1 cellular context compared by ENCODE assay signal in the genomic region with DNA sequence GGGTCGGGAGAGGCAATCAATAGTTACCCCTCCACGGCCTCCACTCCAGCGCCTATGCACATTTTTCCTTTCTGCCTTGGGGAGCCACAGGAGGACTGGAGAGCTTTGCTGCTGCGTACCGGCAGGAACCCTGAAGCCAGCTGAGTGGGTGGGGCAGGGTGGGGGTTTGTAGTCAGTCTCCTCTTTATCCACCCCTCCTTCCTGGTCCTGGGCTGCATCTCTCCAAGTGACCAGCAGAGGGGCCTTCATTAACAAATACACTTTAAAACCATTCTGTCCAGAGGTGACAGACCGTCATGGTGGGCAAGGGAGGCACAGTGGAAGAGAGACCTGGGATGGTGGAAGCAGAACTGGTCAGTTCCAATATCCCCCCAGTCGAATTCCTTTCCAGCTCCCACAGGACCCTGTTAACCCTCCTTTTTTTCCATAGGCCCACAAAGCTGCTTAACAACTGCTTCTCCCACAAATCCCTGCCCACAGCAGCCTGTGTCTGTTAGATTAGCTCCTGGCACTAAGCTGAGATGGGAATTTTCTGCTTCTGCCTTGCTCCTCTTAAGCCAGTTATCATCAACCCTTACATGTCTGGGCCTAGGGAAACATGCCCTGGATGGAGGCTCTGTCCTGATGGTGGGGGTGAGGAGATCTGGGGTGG.
TF ChIP-seq lines count a peak whose summit lies in the region.

No MANE protein-coding gene starts in this region.

TF ChIP-seq in HCT116, 20 proteins besides CTCF, POLR2A, EP300 and RAD21 (continued from another document):
- TF ChIP-seq, protein P1, sequence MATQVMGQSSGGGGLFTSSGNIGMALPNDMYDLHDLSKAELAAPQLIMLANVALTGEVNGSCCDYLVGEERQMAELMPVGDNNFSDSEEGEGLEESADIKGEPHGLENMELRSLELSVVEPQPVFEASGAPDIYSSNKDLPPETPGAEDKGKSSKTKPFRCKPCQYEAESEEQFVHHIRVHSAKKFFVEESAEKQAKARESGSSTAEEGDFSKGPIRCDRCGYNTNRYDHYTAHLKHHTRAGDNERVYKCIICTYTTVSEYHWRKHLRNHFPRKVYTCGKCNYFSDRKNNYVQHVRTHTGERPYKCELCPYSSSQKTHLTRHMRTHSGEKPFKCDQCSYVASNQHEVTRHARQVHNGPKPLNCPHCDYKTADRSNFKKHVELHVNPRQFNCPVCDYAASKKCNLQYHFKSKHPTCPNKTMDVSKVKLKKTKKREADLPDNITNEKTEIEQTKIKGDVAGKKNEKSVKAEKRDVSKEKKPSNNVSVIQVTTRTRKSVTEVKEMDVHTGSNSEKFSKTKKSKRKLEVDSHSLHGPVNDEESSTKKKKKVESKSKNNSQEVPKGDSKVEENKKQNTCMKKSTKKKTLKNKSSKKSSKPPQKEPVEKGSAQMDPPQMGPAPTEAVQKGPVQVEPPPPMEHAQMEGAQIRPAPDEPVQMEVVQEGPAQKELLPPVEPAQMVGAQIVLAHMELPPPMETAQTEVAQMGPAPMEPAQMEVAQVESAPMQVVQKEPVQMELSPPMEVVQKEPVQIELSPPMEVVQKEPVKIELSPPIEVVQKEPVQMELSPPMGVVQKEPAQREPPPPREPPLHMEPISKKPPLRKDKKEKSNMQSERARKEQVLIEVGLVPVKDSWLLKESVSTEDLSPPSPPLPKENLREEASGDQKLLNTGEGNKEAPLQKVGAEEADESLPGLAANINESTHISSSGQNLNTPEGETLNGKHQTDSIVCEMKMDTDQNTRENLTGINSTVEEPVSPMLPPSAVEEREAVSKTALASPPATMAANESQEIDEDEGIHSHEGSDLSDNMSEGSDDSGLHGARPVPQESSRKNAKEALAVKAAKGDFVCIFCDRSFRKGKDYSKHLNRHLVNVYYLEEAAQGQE (IDR thresholded peaks at IDR 0.05; ENCODE audit: low read depth) = no peak
- TF ChIP-seq, protein P2, sequence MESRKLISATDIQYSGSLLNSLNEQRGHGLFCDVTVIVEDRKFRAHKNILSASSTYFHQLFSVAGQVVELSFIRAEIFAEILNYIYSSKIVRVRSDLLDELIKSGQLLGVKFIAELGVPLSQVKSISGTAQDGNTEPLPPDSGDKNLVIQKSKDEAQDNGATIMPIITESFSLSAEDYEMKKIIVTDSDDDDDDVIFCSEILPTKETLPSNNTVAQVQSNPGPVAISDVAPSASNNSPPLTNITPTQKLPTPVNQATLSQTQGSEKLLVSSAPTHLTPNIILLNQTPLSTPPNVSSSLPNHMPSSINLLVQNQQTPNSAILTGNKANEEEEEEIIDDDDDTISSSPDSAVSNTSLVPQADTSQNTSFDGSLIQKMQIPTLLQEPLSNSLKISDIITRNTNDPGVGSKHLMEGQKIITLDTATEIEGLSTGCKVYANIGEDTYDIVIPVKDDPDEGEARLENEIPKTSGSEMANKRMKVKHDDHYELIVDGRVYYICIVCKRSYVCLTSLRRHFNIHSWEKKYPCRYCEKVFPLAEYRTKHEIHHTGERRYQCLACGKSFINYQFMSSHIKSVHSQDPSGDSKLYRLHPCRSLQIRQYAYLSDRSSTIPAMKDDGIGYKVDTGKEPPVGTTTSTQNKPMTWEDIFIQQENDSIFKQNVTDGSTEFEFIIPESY (IDR thresholded peaks at IDR 0.05; ENCODE audit: extremely low read depth, insufficient replicate concordance, low read length) = no peak
- peak; percentile 47 for TF ChIP-seq POLR2AphosphoS5 (IDR thresholded peaks at IDR 0.05; ENCODE audit: low read depth, low read length)
- no peak for TF ChIP-seq EGR1 (IDR thresholded peaks at IDR 0.05; ENCODE audit: low read depth)
- TF ChIP-seq ZFX (IDR thresholded peaks at IDR 0.05) = no peak
- no peak for TF ChIP-seq FOSL1 (IDR thresholded peaks at IDR 0.05; ENCODE audit: low read depth)
- TF ChIP-seq SP1 (IDR thresholded peaks at IDR 0.05; ENCODE audit: low read depth) = no peak
- TF ChIP-seq JUND (IDR thresholded peaks at IDR 0.05) = no peak
- no peak for TF ChIP-seq SIN3A (IDR thresholded peaks at IDR 0.05; ENCODE audit: low read depth)
- peak; percentile 61 for TF ChIP-seq YY1 (IDR thresholded peaks at IDR 0.05; ENCODE audit: extremely low read depth, insufficient replicate concordance, low read depth, low read length)
- no peak for TF ChIP-seq SRF (IDR thresholded peaks at IDR 0.05; ENCODE audit: low read depth)
- TF ChIP-seq, protein P3, sequence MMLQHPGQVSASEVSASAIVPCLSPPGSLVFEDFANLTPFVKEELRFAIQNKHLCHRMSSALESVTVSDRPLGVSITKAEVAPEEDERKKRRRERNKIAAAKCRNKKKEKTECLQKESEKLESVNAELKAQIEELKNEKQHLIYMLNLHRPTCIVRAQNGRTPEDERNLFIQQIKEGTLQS (IDR thresholded peaks at IDR 0.05) = no peak
